1 cellular context compared by ENCODE assay signal in the genomic region with DNA sequence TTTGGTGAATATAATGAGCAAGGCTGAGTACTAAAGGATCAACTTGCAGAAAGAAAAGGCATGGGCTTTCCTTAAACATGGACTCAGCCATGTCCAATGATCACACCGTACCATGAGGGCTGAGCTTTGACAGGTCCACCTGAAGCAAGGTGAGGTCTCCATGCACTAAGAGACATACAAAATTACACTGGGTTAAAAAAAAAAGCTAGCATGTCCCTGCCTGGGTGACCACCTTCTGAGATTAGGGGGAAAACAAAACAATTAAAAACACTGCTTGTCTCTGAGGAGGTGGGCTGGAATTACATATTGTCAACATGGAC.
TF ChIP-seq lines count a peak whose summit lies in the region.

No MANE protein-coding gene starts in this region.

TF ChIP-seq in HepG2, 621 proteins besides CTCF, POLR2A, EP300 and RAD21:
- TF ChIP-seq TEAD2 (CRISPR knock-in tag; IDR thresholded peaks at IDR 0.05) (no peak), NRL (CRISPR knock-in tag; IDR thresholded peaks at IDR 0.05; ENCODE audit: borderline replicate concordance) (no peak), ZNF451 (CRISPR knock-in tag; IDR thresholded peaks at IDR 0.05) (no peak), SMAD3 (CRISPR knock-in tag; IDR thresholded peaks at IDR 0.05) (no peak), ZNF253 (CRISPR knock-in tag; IDR thresholded peaks at IDR 0.05; ENCODE audit: borderline replicate concordance) (no peak), NFE2L1 (CRISPR knock-in tag; IDR thresholded peaks at IDR 0.05; ENCODE audit: borderline replicate concordance) (no peak), ZNF607 (CRISPR knock-in tag; IDR thresholded peaks at IDR 0.05; ENCODE audit: borderline replicate concordance) (0 out of 2 replicates have a peak, but pooled peaks have one; percentile 15), RBM39 (IDR thresholded peaks at IDR 0.05; ENCODE audit: low read depth, low read length, poor library complexity, severe bottlenecking) (no peak), HDAC2 (CRISPR knock-in tag; IDR thresholded peaks at IDR 0.05) (0 out of 2 replicates have a peak, but pooled peaks have one; percentile 14), HIVEP1 (CRISPR knock-in tag; IDR thresholded peaks at IDR 0.05) (no peak), NR1H2 (CRISPR knock-in tag; IDR thresholded peaks at IDR 0.05; ENCODE audit: borderline replicate concordance, low read depth) (no peak), ZNF496 (CRISPR knock-in tag; IDR thresholded peaks at IDR 0.05; ENCODE audit: insufficient replicate concordance) (no peak), MXI1 (IDR thresholded peaks at IDR 0.05; ENCODE audit: borderline replicate concordance, low read depth, low read length) (no peak)
- TF ChIP-seq, protein P1, sequence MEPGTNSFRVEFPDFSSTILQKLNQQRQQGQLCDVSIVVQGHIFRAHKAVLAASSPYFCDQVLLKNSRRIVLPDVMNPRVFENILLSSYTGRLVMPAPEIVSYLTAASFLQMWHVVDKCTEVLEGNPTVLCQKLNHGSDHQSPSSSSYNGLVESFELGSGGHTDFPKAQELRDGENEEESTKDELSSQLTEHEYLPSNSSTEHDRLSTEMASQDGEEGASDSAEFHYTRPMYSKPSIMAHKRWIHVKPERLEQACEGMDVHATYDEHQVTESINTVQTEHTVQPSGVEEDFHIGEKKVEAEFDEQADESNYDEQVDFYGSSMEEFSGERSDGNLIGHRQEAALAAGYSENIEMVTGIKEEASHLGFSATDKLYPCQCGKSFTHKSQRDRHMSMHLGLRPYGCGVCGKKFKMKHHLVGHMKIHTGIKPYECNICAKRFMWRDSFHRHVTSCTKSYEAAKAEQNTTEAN (CRISPR knock-in tag; conservative IDR thresholded peaks at IDR 0.05), result no peak
- TF ChIP-seq, protein P2, sequence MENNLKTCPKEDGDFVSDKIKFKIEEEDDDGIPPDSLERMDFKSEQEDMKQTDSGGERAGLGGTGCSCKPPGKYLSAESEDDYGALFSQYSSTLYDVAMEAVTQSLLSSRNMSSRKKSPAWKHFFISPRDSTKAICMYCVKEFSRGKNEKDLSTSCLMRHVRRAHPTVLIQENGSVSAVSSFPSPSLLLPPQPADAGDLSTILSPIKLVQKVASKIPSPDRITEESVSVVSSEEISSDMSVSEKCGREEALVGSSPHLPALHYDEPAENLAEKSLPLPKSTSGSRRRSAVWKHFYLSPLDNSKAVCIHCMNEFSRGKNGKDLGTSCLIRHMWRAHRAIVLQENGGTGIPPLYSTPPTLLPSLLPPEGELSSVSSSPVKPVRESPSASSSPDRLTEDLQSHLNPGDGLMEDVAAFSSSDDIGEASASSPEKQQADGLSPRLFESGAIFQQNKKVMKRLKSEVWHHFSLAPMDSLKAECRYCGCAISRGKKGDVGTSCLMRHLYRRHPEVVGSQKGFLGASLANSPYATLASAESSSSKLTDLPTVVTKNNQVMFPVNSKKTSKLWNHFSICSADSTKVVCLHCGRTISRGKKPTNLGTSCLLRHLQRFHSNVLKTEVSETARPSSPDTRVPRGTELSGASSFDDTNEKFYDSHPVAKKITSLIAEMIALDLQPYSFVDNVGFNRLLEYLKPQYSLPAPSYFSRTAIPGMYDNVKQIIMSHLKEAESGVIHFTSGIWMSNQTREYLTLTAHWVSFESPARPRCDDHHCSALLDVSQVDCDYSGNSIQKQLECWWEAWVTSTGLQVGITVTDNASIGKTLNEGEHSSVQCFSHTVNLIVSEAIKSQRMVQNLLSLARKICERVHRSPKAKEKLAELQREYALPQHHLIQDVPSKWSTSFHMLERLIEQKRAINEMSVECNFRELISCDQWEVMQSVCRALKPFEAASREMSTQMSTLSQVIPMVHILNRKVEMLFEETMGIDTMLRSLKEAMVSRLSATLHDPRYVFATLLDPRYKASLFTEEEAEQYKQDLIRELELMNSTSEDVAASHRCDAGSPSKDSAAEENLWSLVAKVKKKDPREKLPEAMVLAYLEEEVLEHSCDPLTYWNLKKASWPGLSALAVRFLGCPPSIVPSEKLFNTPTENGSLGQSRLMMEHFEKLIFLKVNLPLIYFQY (CRISPR knock-in tag; IDR thresholded peaks at IDR 0.05; ENCODE audit: borderline replicate concordance), result no peak
- TF ChIP-seq, protein P3, sequence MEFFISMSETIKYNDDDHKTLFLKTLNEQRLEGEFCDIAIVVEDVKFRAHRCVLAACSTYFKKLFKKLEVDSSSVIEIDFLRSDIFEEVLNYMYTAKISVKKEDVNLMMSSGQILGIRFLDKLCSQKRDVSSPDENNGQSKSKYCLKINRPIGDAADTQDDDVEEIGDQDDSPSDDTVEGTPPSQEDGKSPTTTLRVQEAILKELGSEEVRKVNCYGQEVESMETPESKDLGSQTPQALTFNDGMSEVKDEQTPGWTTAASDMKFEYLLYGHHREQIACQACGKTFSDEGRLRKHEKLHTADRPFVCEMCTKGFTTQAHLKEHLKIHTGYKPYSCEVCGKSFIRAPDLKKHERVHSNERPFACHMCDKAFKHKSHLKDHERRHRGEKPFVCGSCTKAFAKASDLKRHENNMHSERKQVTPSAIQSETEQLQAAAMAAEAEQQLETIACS (CRISPR knock-in tag; IDR thresholded peaks at IDR 0.05), result no peak
- TF ChIP-seq, protein P4, sequence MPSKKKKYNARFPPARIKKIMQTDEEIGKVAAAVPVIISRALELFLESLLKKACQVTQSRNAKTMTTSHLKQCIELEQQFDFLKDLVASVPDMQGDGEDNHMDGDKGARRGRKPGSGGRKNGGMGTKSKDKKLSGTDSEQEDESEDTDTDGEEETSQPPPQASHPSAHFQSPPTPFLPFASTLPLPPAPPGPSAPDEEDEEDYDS (CRISPR knock-in tag; IDR thresholded peaks at IDR 0.05), result no peak
